Comparison of ENCODE assay signal across 11 cellular contexts in the genomic region with DNA sequence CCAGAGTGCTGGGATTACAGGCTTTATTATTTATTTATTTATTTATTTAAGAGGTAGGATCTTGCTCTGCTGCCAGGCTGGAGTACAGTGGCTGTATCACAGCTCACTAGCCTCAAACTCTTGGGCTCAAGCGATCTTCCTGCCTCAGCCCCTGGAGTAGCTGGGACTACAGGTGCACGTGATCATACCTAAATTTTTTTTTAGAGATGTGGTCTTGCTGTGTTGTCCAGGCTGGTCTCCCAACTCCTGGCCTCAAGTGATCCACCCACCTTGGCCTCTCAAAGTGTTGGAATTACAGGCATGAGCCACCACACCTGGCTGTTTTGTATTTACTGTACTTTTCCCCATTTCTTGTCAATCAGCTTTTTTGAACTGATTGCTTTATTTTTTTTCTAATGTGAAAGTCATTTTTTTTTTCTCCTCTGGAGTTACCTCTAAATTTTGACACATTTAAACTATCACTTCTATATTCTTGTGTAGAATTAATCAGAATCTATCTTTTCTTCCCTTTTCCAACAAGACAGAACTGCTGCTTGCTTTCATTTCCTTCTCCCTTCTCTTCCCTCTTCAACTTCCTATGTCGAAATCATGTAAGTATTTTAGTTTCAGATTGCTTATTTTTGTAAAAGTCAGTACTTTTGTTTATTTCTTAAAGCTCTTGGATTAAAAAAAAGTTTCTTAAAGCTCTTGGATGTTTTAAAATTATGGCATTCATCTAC. TPM values are rescaled to one million over a fixed set of nuclear protein-coding genes. Genes with fewer than 3 reads are reported as not detected.
A peak's percentile ranks its signal among the peaks of the same experiment; 100 is the strongest.
DNase-seq lines count a peak whose midpoint lies in the region; FAIRE-seq and TF ChIP-seq lines count a peak whose summit lies in the region.
"Had no signal": no experiment of that assay in that cellular context is flagged by ENCODE, and none has a peak within 500 bp of the region (broad histone marks: within the 10 kb centered on the region; RNA-seq: fewer than 3 reads in every experiment).

No MANE protein-coding gene starts in this region.

- POLR2A ChIA-PET in activated CD4-positive, alpha-beta T cell treated with anti-CD3 and anti-CD28 coated beads, Interleukin-2, amount 10 ng/mL, durations not matched to agents 7 days and 5 days (lab: Charles Lee), result interaction anchor here (0.6 to 0.7 kb wide), 2 partner anchors 24 to 1138 kb away, joined by 3 to 4 read pairs; no protein-coding TSS in a partner anchor

- H3K4me1 ChIP-seq in tibial nerve, result peaks cover 0 to 95% (median 68%) of the 10 kb centered on the region in 4 donors

- H3K27ac ChIP-seq in tibial nerve, result peak overlapping the region in 2 of 4 donors; percentile 64 to 84

- no peaks in the 10 kb centered on the region for H3K36me3 ChIP-seq in tibial nerve

- TF ChIP-seq POLR2A in tibial nerve (IDR thresholded peaks at IDR 0.05), result no peak

- H3K27me3 ChIP-seq in tibial nerve, result no peaks in the 10 kb centered on the region

- H3K9me3 ChIP-seq in tibial nerve, result no peaks in the 10 kb centered on the region

- CTCF ChIA-PET in activated CD4-positive, alpha-beta T cell treated with anti-CD3 and anti-CD28 coated beads, Interleukin-2, amount 10 ng/mL, durations not matched to agents 7 days and 5 days (lab: Charles Lee), result interaction anchor here (0.6 to 1.8 kb wide), 3 partner anchors 18 to 1128 kb away, joined by 3 to 7 read pairs (median 3); no protein-coding TSS in a partner anchor

- H3K4me1 Mint-ChIP-seq in activated CD4-positive, alpha-beta T cell treated with anti-CD3 and anti-CD28 coated beads, Interleukin-2, amount 10 ng/mL, durations not matched to agents 7 days and 5 days, result peaks cover 57% of the 10 kb centered on the region
- H3K4me1 Mint-ChIP-seq in immature natural killer cell, result peaks cover 80 to 88% of the 10 kb centered on the region in 2 donors

- no peak overlapping the region for H3K4me3 Mint-ChIP-seq in activated CD4-positive, alpha-beta T cell treated with anti-CD3 and anti-CD28 coated beads, Interleukin-2, amount 10 ng/mL, durations not matched to agents 7 days and 5 days
- H3K4me3 Mint-ChIP-seq in immature natural killer cell, result peak overlapping the region; percentile 3 to 66 (median 52)

- FAIRE-seq in RCC 7860 (lab: Jason Lieb, UNC), result no peak
- FAIRE-seq: H1, urothelium cell line had no signal

- peaks cover 16% of the 10 kb centered on the region for H3K36me3 Mint-ChIP-seq in activated CD4-positive, alpha-beta T cell treated with anti-CD3 and anti-CD28 coated beads, Interleukin-2, amount 10 ng/mL, durations not matched to agents 7 days and 5 days (ENCODE audit: low read depth)
- no peaks in the 10 kb centered on the region for H3K36me3 Mint-ChIP-seq in immature natural killer cell

- 59 to 61% methylated on average over 3 of the region's 3 CpGs for WGBS in tibial nerve, 2 donors

- H3K27ac Mint-ChIP-seq in activated CD4-positive, alpha-beta T cell treated with anti-CD3 and anti-CD28 coated beads, Interleukin-2, amount 10 ng/mL, durations not matched to agents 7 days and 5 days, result peak overlapping the region; percentile 66
- H3K27ac Mint-ChIP-seq in immature natural killer cell, result peak overlapping the region; percentile 19 to 74 (median 39)

- no peak for TF ChIP-seq EP300 in tibial nerve (IDR thresholded peaks at IDR 0.05)

- TF ChIP-seq CTCF in WI38 (IDR thresholded peaks at IDR 0.05; ENCODE audit: low read depth, low read length) (no peak), tibial nerve (IDR thresholded peaks at IDR 0.05) (no peak)

- H3K4me3 ChIP-seq in WI38 (ENCODE audit: low read depth, low read length), result peak overlapping the region; percentile 23; the same call in 1 of the 2 replicates
- H3K4me3 ChIP-seq in tibial nerve, result peak overlapping the region in 1 of 4 donors; percentile 17

- no peak for DNase-seq in activated CD4-positive, alpha-beta T cell treated with anti-CD3 and anti-CD28 coated beads, Interleukin-2, amount 10 ng/mL, durations not matched to agents 7 days and 5 days
- no peak for DNase-seq in activated CD4-positive, alpha-beta T cell treated with anti-CD3 and anti-CD28 coated beads, Interleukin-2, amount 50 U/mL, for 1 hour
- no peak for DNase-seq in immature natural killer cell
- peak; percentile 13 for DNase-seq in superior temporal gyrus (ENCODE audit: extremely low spot score)
- DNase-seq in tibial nerve (ENCODE audit: low spot score in 2 of 2), result no peak
- DNase-seq in RCC 7860 (ENCODE audit: low spot score), result no peak
- DNase-seq in stimulated activated CD8-positive, alpha-beta memory T cell treated with anti-CD3 and anti-CD28 coated beads, Interleukin-4, amount 100 ng/mL, for 48 hours, result no peak
- DNase-seq: SHP77 had no signal

- no peaks in the 10 kb centered on the region for H3K27me3 Mint-ChIP-seq in activated CD4-positive, alpha-beta T cell treated with anti-CD3 and anti-CD28 coated beads, Interleukin-2, amount 10 ng/mL, durations not matched to agents 7 days and 5 days
- H3K27me3 Mint-ChIP-seq in immature natural killer cell (ENCODE audit: low read depth in 3 of 3), result peaks cover 0 to 4% (median 0%) of the 10 kb centered on the region in 3 donors

- H3K9me3 Mint-ChIP-seq in activated CD4-positive, alpha-beta T cell treated with anti-CD3 and anti-CD28 coated beads, Interleukin-2, amount 10 ng/mL, durations not matched to agents 7 days and 5 days, result no peaks in the 10 kb centered on the region
- no peaks in the 10 kb centered on the region for H3K9me3 Mint-ChIP-seq in immature natural killer cell

RNA-seq across cellular contexts. Expression of a gene that starts 12.0 kb away (rescaled TPM):
- 10 to 100 TPM; 59.7 to 64.5 TPM for total RNA-seq in activated CD4-positive, alpha-beta T cell treated with anti-CD3 and anti-CD28 coated beads, Interleukin-2, amount 10 ng/mL, durations not matched to agents 7 days and 5 days
- polyA plus RNA-seq in immature natural killer cell, result 10 to 100 TPM; 42.1 to 53.0 (median 44.3) TPM
- total RNA-seq in tibial nerve, result 10 to 100 TPM; 58.2 to 79.7 (median 64.2) TPM

RNA-seq across cellular contexts. Expression of a gene that starts 54.6 kb away (rescaled TPM):
- 10 to 100 TPM; 34.8 to 36.4 TPM for total RNA-seq in activated CD4-positive, alpha-beta T cell treated with anti-CD3 and anti-CD28 coated beads, Interleukin-2, amount 10 ng/mL, durations not matched to agents 7 days and 5 days
- 1 to 10 TPM; 1.8 to 9.3 (median 2.5) TPM for polyA plus RNA-seq in immature natural killer cell
- 10 to 100 TPM; 34.5 to 49.8 (median 39.3) TPM for total RNA-seq in tibial nerve
